Comparison of ENCODE assay signal across 6 cellular contexts in genomic region chr14:103521438-103521961, GRCh38. TPM values are rescaled to one million over a fixed set of nuclear protein-coding genes. Genes with fewer than 3 reads are reported as not detected.
DNase-seq lines count a peak whose midpoint lies in the region; ATAC-seq and TF ChIP-seq lines count a peak whose summit lies in the region.

No MANE protein-coding gene starts in this region.

- H3K27me3 ChIP-seq in Loucy (ENCODE audit: insufficient read depth, low read length, poor library complexity, severe bottlenecking) = no peaks in the 10 kb centered on the region
- H3K27me3 ChIP-seq in hepatocyte = peaks cover 4% of the 10 kb centered on the region
- H3K27me3 ChIP-seq in upper lobe of left lung = peaks cover 0 to 20% (median 11%) of the 10 kb centered on the region in 4 donors

- TF ChIP-seq POLR2A in upper lobe of left lung (IDR thresholded peaks at IDR 0.05) = peak in 2 of 4 donors; percentile 20 to 24

- WGBS in hepatocyte (ENCODE audit: low lambda C conversion rate, missing lambda C conversion rate) = 5% methylated on average over 8 of the region's 78 CpGs
- 0% methylated on average over 15 of the region's 78 CpGs; no CpG with 5 or more reads in 1 of the 2 donors for WGBS in upper lobe of left lung, 2 donors

- H4K20me1 ChIP-seq in Loucy (ENCODE audit: insufficient read depth, low read length, poor library complexity, severe bottlenecking) (no peaks in the 10 kb centered on the region), hepatocyte (ENCODE audit: insufficient read depth, poor library complexity, severe bottlenecking) (peaks cover 27% of the 10 kb centered on the region)

- no peak overlapping the region for H3K9ac ChIP-seq in Loucy (ENCODE audit: low read depth, low read length, poor library complexity, severe bottlenecking)

- H3K79me2 ChIP-seq in Loucy (ENCODE audit: insufficient read depth, low read length) (no peaks in the 10 kb centered on the region), hepatocyte (peaks cover 25% of the 10 kb centered on the region)

- TF ChIP-seq EP300 in upper lobe of left lung (IDR thresholded peaks at IDR 0.05) = no peak

- no peak for DNase-seq in AG09309 (ENCODE audit: low read depth)
- DNase-seq in hepatocyte (ENCODE audit: low spot score) = no peak
- DNase-seq in upper lobe of left lung = no peak
- no peak for DNase-seq in cerebellum (ENCODE audit: low spot score)
- no peak for DNase-seq in central memory CD4-positive, alpha-beta T cell

- peaks cover 4% of the 10 kb centered on the region for H3K4me1 ChIP-seq in Loucy (ENCODE audit: insufficient read depth, low read length, poor library complexity, severe bottlenecking)
- H3K4me1 ChIP-seq in hepatocyte (ENCODE audit: insufficient read depth) = peaks cover 56% of the 10 kb centered on the region
- H3K4me1 ChIP-seq in upper lobe of left lung = peaks cover 49 to 61% (median 54%) of the 10 kb centered on the region in 4 donors

- peak overlapping the region; percentile 90 for H3K27ac ChIP-seq in hepatocyte
- peak overlapping the region; percentile 62 to 83 (median 78) for H3K27ac ChIP-seq in upper lobe of left lung

- H3K4me3 ChIP-seq in AG09309 (ENCODE audit: control insufficient read depth, low read depth, low read length) (peak overlapping the region; percentile 13), Loucy (ENCODE audit: low read length, poor library complexity, severe bottlenecking) (peak overlapping the region; percentile 71), hepatocyte (peak overlapping the region; percentile 91), upper lobe of left lung (peak overlapping the region; percentile 36 to 61 (median 60))

- no peaks in the 10 kb centered on the region for H3F3A ChIP-seq in Loucy (ENCODE audit: low read depth)

- H2AFZ ChIP-seq in Loucy (ENCODE audit: low read length) (no peak overlapping the region), hepatocyte (peak overlapping the region; percentile 49)

- no peaks in the 10 kb centered on the region for H3K9me3 ChIP-seq in Loucy (ENCODE audit: insufficient read depth, low read depth, low read length)
- no peaks in the 10 kb centered on the region for H3K9me3 ChIP-seq in hepatocyte (ENCODE audit: low read depth)
- no peaks in the 10 kb centered on the region for H3K9me3 ChIP-seq in upper lobe of left lung

- no peaks in the 10 kb centered on the region for H3K9me2 ChIP-seq in Loucy (replicated peaks; ENCODE audit: low read depth, low read length)
- H3K9me2 ChIP-seq in hepatocyte (replicated peaks; ENCODE audit: insufficient read depth) = no peaks in the 10 kb centered on the region

- TF ChIP-seq CTCF in AG09309 (IDR thresholded peaks at IDR 0.05; ENCODE audit: control insufficient read depth, insufficient read depth, low read depth, low read length, missing control alignments) (no peak), Loucy (conservative IDR thresholded peaks at IDR 0.05; ENCODE audit: low read length) (no peak), hepatocyte (IDR thresholded peaks at IDR 0.05; ENCODE audit: poor library complexity) (no peak), upper lobe of left lung (IDR thresholded peaks at IDR 0.05) (no peak)

- ATAC-seq in upper lobe of left lung (ENCODE audit: low FRiP score in 2 of 2) = peak; percentile 38 to 69

- H3K36me3 ChIP-seq in Loucy (ENCODE audit: insufficient read depth, low read length) = no peaks in the 10 kb centered on the region
- H3K36me3 ChIP-seq in hepatocyte (replicated peaks; ENCODE audit: insufficient read depth, low read depth) = no peaks in the 10 kb centered on the region
- H3K36me3 ChIP-seq in upper lobe of left lung = no peaks in the 10 kb centered on the region

- H3K4me2 ChIP-seq in Loucy (ENCODE audit: low read depth, low read length, poor library complexity, severe bottlenecking) (peak overlapping the region; percentile 54), hepatocyte (peak overlapping the region; percentile 100)

RNA-seq across cellular contexts. Expression of gene CKB, which starts 1.1 kb away (rescaled TPM):
- total RNA-seq in hepatocyte = 523 and 682 TPM in 2 replicates
- 2,788 and 2,829 TPM in 2 replicates for polyA plus RNA-seq in hepatocyte
- 100 to 1,000 TPM; 168 to 303 (median 231) TPM for total RNA-seq in upper lobe of left lung
- 155 TPM for total RNA-seq in cerebellum

RNA-seq across cellular contexts. Expression of gene TRMT61A, which starts 7.5 kb away (rescaled TPM):
- total RNA-seq in hepatocyte (8.2 and 8.9 TPM in 2 replicates), upper lobe of left lung (10 to 100 TPM in 5 of 6 donors, 1 to 10 TPM in 1; 6.7 to 25.1 (median 15.0) TPM), cerebellum (5.1 TPM)
- polyA plus RNA-seq in hepatocyte = 13.2 and 15.0 TPM in 2 replicates

RNA-seq across cellular contexts. Expression of gene BAG5, which starts 41.0 kb away (rescaled TPM):
- total RNA-seq in hepatocyte (25.8 and 27.4 TPM in 2 replicates), upper lobe of left lung (10 to 100 TPM; 12.6 to 36.9 (median 27.1) TPM), cerebellum (27.2 TPM)
- 11.7 and 13.9 TPM in 2 replicates for polyA plus RNA-seq in hepatocyte

RNA-seq across cellular contexts. Expression of gene COA8, which starts 41.3 kb away (rescaled TPM):
- 58.7 and 59.1 TPM in 2 replicates for total RNA-seq in hepatocyte
- polyA plus RNA-seq in hepatocyte = 68.2 and 71.5 TPM in 2 replicates
- 10 to 100 TPM; 12.6 to 38.3 (median 28.6) TPM for total RNA-seq in upper lobe of left lung
- 23.4 TPM for total RNA-seq in cerebellum

Comparison
In these comparisons a context has a peak if more than half of its experiments do, and no peak if none do; other contexts are left out.
1. H3K4me3 ChIP-seq: peak in every context shown above with its lines; median percentile 91 in hepatocyte; 71 in Loucy; 60 in upper lobe of left lung; 13 in AG09309.